8 cellular contexts compared by ENCODE assay signal in genomic region chr17:43846221-43846712, GRCh38. TPM values are rescaled to one million over a fixed set of nuclear protein-coding genes. Genes with fewer than 3 reads are reported as not detected.
A peak's percentile ranks its signal among the peaks of the same experiment; 100 is the strongest.
DNase-seq lines count a peak whose midpoint lies in the region; ATAC-seq, FAIRE-seq and TF ChIP-seq lines count a peak whose summit lies in the region.

No MANE protein-coding gene starts in this region.

- intact Hi-C loops in CD4-positive, alpha-beta T cell (cut with DNase I, micrococcal nuclease) = loop anchor here (5.0 kb wide), 2 partner anchors 149 to 154 kb away; no protein-coding TSS in a partner anchor
- intact Hi-C loops in HCT116 (cut with micrococcal nuclease) = loop anchor here (1.0 to 10.0 kb wide), 3 partner anchors 13 to 151 kb away; partner anchors contain the start of gene MPP3

- peaks cover 18 to 25% of the 10 kb centered on the region in 2 experiments for H3K4me1 ChIP-seq in HCT116 (ENCODE audit: control insufficient read depth in 1 of 2, insufficient read depth in 2 of 2, low read length in 2 of 2)
- H3K4me1 ChIP-seq in H1 (replicated peaks in 1 of 4; ENCODE audit: control insufficient read depth in 3 of 4, insufficient read depth in 4 of 4, low read length in 3 of 4) = peaks cover 0 to 5% (median 1%) of the 10 kb centered on the region in 4 experiments; a peak in 2 of 7 replicates
- H3K4me1 ChIP-seq in mesendoderm (ENCODE audit: control insufficient read depth, low read depth, low read length) = peaks cover 3% of the 10 kb centered on the region

- H4K5ac ChIP-seq in H1 (ENCODE audit: insufficient read length, low read depth, low read length) (no peak overlapping the region), mesendoderm (ENCODE audit: low read length) (no peak overlapping the region)

- no peaks in the 10 kb centered on the region for H3K9me3 ChIP-seq in CD4-positive, alpha-beta T cell (ENCODE audit: control insufficient read depth, low read length)
- H3K9me3 ChIP-seq in HCT116 (ENCODE audit: control insufficient read depth in 1 of 2, insufficient read depth in 1 of 2, low read depth in 1 of 2, low read length in 2 of 2) (no peaks in the 10 kb centered on the region), H1 (ENCODE audit: insufficient read depth in 2 of 2, low read depth in 1 of 2, low read length in 1 of 2) (no peaks in the 10 kb centered on the region)

- POLR2A ChIA-PET in CD4-positive, alpha-beta T cell (lab: Charles Lee) = interaction anchor here (1.4 kb wide), 1 partner anchor 68 kb away, joined by 3 read pairs; the partner anchor contains the start of gene DUSP3
- POLR2A ChIA-PET in HCT116 (lab: Charles Lee) = no interaction called here
- POLR2A ChIA-PET in H1 (lab: Charles Lee; ENCODE audit: partially characterized antibody) = interaction anchor here (0.5 to 1.8 kb wide), 7 partner anchors 14 to 327 kb away, joined by 3 to 6 read pairs (median 3); partner anchors contain the start of gene MPP3

- H3K27ac Mint-ChIP-seq in CD4-positive, alpha-beta T cell = no peak overlapping the region

- H2AK5ac ChIP-seq in H1 (ENCODE audit: low read depth, low read length) (no peak overlapping the region), mesendoderm (ENCODE audit: low read length) (no peak overlapping the region)

- H3K36me3 Mint-ChIP-seq in CD4-positive, alpha-beta T cell (ENCODE audit: low read depth) = no peaks in the 10 kb centered on the region

- H3K4me1 Mint-ChIP-seq in CD4-positive, alpha-beta T cell (ENCODE audit: low read depth) = no peaks in the 10 kb centered on the region

- H2BK12ac ChIP-seq in H1 (ENCODE audit: low read depth, low read length) = no peak overlapping the region

- no peak for TF ChIP-seq EP300 in H1 (IDR thresholded peaks at IDR 0.05; ENCODE audit: borderline replicate concordance in 1 of 2, low read depth in 2 of 2, low read length in 2 of 2)

- peak overlapping the region; percentile 92 for H2AFZ ChIP-seq in HCT116 (ENCODE audit: low read depth, low read length, poor library complexity, severe bottlenecking)
- no peak overlapping the region for H2AFZ ChIP-seq in H1 (ENCODE audit: low read length)

- H3K79me2 ChIP-seq in HCT116 (ENCODE audit: insufficient read depth, low read length) (no peaks in the 10 kb centered on the region), H1 (ENCODE audit: control insufficient read depth in 1 of 2, insufficient read depth in 2 of 2, low read length in 2 of 2) (no peaks in the 10 kb centered on the region), mesendoderm (ENCODE audit: control insufficient read depth, insufficient read depth, low read length) (no peaks in the 10 kb centered on the region)

- TF ChIP-seq POLR2A in HCT116 (IDR thresholded peaks at IDR 0.05; ENCODE audit: borderline replicate concordance, extremely low read depth, insufficient read depth, insufficient read length) (no peak), H1 (IDR thresholded peaks at IDR 0.05; ENCODE audit: control extremely low read depth in 1 of 2, low read depth in 2 of 2, low read length in 2 of 2) (no peak)

- no peaks in the 10 kb centered on the region for H3K9me3 Mint-ChIP-seq in CD4-positive, alpha-beta T cell

- H3K9me2 ChIP-seq in HCT116 (ENCODE audit: insufficient read depth) = no peaks in the 10 kb centered on the region

- no peak overlapping the region for H2BK20ac ChIP-seq in H1 (ENCODE audit: low read length)

- H2BK15ac ChIP-seq in H1 (ENCODE audit: low read length) = no peak overlapping the region
- H2BK15ac ChIP-seq in mesendoderm (replicated peaks; ENCODE audit: low read depth) = no peak overlapping the region

- H3K79me1 ChIP-seq in H1 (ENCODE audit: low read depth, low read length) = no peaks in the 10 kb centered on the region
- no peaks in the 10 kb centered on the region for H3K79me1 ChIP-seq in mesendoderm (ENCODE audit: low read length)

- no TSS peak for BruUV-seq in HCT116 (replicated peaks; lab: Mats Ljungman, UMichigan)

- CTCF ChIA-PET in CD4-positive, alpha-beta T cell (lab: Charles Lee) = interaction anchor here (0.6 to 1.5 kb wide), 19 partner anchors 9 to 929 kb away, joined by 3 to 6 read pairs (median 4); partner anchors contain the start of gene DUSP3
- CTCF ChIA-PET in HCT116 (lab: Charles Lee) = interaction anchor here (0.7 to 2.1 kb wide), 25 partner anchors 9 to 156 kb away, joined by 3 to 15 read pairs (median 5); partner anchors contain the start of genes DUSP3 and MPP3
- CTCF ChIA-PET in H1 (lab: Charles Lee; ENCODE audit: partially characterized antibody) = interaction anchor here (0.6 to 3.2 kb wide), 46 partner anchors 8 to 835 kb away, joined by 3 to 27 read pairs (median 5); partner anchors contain the start of genes CFAP97D1 and MPP3

- no peaks in the 10 kb centered on the region for H3K36me3 ChIP-seq in HCT116 (ENCODE audit: control insufficient read depth in 1 of 2, insufficient read depth in 2 of 2, low read length in 2 of 2)
- no peaks in the 10 kb centered on the region for H3K36me3 ChIP-seq in H1 (ENCODE audit: control insufficient read depth in 2 of 4, insufficient read depth in 4 of 4, low read length in 3 of 4)
- H3K36me3 ChIP-seq in mesendoderm (ENCODE audit: control insufficient read depth, insufficient read depth, low read length) = no peaks in the 10 kb centered on the region

- peak; percentile 59 to 83 (median 70) for DNase-seq in CD4-positive, alpha-beta T cell
- DNase-seq in HCT116 (ENCODE audit: low read depth, low spot score) = peak; percentile 70
- DNase-seq in NCI-H82 treated with DMSO at 0.1 percent for 48 hours (lab: John Stamatoyannopoulos, UW; ENCODE audit: unreplicated experiment) = peak; percentile 66
- peak; percentile 93 for DNase-seq in activated CD8-positive, alpha-beta memory T cell treated with anti-CD3 and anti-CD28 coated beads for 24 hours
- DNase-seq in H1 (ENCODE audit: low read depth in 1 of 2, low spot score in 2 of 2) = peak; percentile 77 to 100
- peak; percentile 86 for DNase-seq in mesendoderm
- peak; percentile 54 to 60 for DNase-seq in stimulated activated CD8-positive, alpha-beta memory T cell treated with anti-CD3 and anti-CD28 coated beads, Interleukin-2, amount 100 ng/mL, for 1 hour (ENCODE audit: low read depth in 2 of 2)

- H3K56ac ChIP-seq in H1 (replicated peaks; ENCODE audit: insufficient read length, low read depth, low read length) (no peak overlapping the region), mesendoderm (ENCODE audit: low read length) (no peak overlapping the region)

- peak; percentile 100 for ATAC-seq in CD4-positive, alpha-beta T cell (ENCODE audit: poor library complexity)
- peak; percentile 93 for ATAC-seq in HCT116
- ATAC-seq in HG02678 (IDR thresholded peaks at IDR 0.05; ENCODE audit: unreplicated experiment) = no peak

- H4K91ac ChIP-seq in H1 (replicated peaks; ENCODE audit: insufficient read length, low read length) = no peak overlapping the region

- H4K20me1 ChIP-seq in HCT116 (ENCODE audit: insufficient read depth) (no peaks in the 10 kb centered on the region), H1 (replicated peaks in 1 of 2; ENCODE audit: control insufficient read depth in 1 of 2, insufficient read depth in 2 of 2, low read length in 2 of 2) (no peaks in the 10 kb centered on the region)

- no peak overlapping the region for H3K27ac ChIP-seq in CD4-positive, alpha-beta T cell (ENCODE audit: low read depth, low read length)
- no peak overlapping the region for H3K27ac ChIP-seq in HCT116 (ENCODE audit: low read depth, low read length)
- no peak overlapping the region for H3K27ac ChIP-seq in H1 (ENCODE audit: low read depth, low read length)
- no peak overlapping the region for H3K27ac ChIP-seq in mesendoderm (ENCODE audit: low read depth, low read length)

- no peaks in the 10 kb centered on the region for H3K23me2 ChIP-seq in H1 (ENCODE audit: low read depth, low read length)

- H2BK5ac ChIP-seq in H1 (ENCODE audit: low read depth, low read length) (no peak overlapping the region), mesendoderm (ENCODE audit: low read length) (no peak overlapping the region)

- H3K9ac ChIP-seq in HCT116 (ENCODE audit: low read length) = no peak overlapping the region
- H3K9ac ChIP-seq in H1 (replicated peaks in 1 of 4; ENCODE audit: extremely low read depth in 1 of 4, low read depth in 3 of 4, low read length in 3 of 4) = no peak overlapping the region
- no peak overlapping the region for H3K9ac ChIP-seq in mesendoderm (ENCODE audit: low read length)

- H3K4me3 Mint-ChIP-seq in CD4-positive, alpha-beta T cell = no peak overlapping the region

- H3K4me3 ChIP-seq in HCT116 (replicated peaks in 1 of 2; ENCODE audit: low read depth in 1 of 2, low read length in 2 of 2) = no peak overlapping the region
- H3K4me3 ChIP-seq in H1 (ENCODE audit: extremely low read depth in 1 of 4, insufficient read depth in 2 of 4, low read depth in 3 of 4, low read length in 4 of 4) = peak overlapping the region in 1 of 4 experiments; percentile 46; a peak in 1 of 8 replicates
- no peak overlapping the region for H3K4me3 ChIP-seq in mesendoderm (ENCODE audit: low read length)

- H3K4ac ChIP-seq in H1 (replicated peaks; ENCODE audit: insufficient read length, low read depth, low read length) (no peak overlapping the region), mesendoderm (ENCODE audit: low read depth, low read length) (no peak overlapping the region)

- no peak overlapping the region for H3K18ac ChIP-seq in H1 (ENCODE audit: extremely low read depth, low read length)
- H3K18ac ChIP-seq in mesendoderm (ENCODE audit: low read length) = no peak overlapping the region

- 12% methylated on average over 13 of the region's 13 CpGs; no CpG with 5 or more reads in 1 of the 2 experiments for WGBS in H1 (ENCODE audit: extremely low coverage in 1 of 2, insufficient coverage in 1 of 2, insufficient read length in 1 of 2, insufficient replicate concordance in 2 of 2, low coverage in 1 of 2, low lambda C conversion rate in 2 of 2, missing lambda C conversion rate in 1 of 2), 2 experiments
- no CpG with 5 or more reads among the region's 13 CpGs for WGBS in mesendoderm (ENCODE audit: extremely low coverage, insufficient coverage, low lambda C conversion rate)

- peaks cover 40% of the 10 kb centered on the region for H3K27me3 Mint-ChIP-seq in CD4-positive, alpha-beta T cell

- no peak overlapping the region for H2BK120ac ChIP-seq in H1 (replicated peaks; ENCODE audit: low read depth, low read length)
- H2BK120ac ChIP-seq in mesendoderm (ENCODE audit: low read depth, low read length) = no peak overlapping the region

- FAIRE-seq in H1 (lab: Jason Lieb, UNC) = peak; percentile 45

- H3K14ac ChIP-seq in H1 (ENCODE audit: insufficient read length) = no peak overlapping the region

- TF ChIP-seq CTCF in CD4-positive, alpha-beta T cell (IDR thresholded peaks at IDR 0.05) = peak; percentile 92
- peak; percentile 90 to 100 (median 96) for TF ChIP-seq CTCF in HCT116 (IDR thresholded peaks at IDR 0.05 in 2 of 3, conservative IDR thresholded peaks at IDR 0.05 in 1 of 3; ENCODE audit: borderline replicate concordance in 1 of 3, insufficient read depth in 1 of 3, low read depth in 2 of 3, low read length in 2 of 3)
- peak; percentile 97 to 98 (median 97) for TF ChIP-seq CTCF in H1 (IDR thresholded peaks at IDR 0.05; ENCODE audit: control extremely low read depth in 1 of 3, insufficient read depth in 1 of 3, low read depth in 1 of 3, low read length in 3 of 3)

- no peak overlapping the region for H3K23ac ChIP-seq in H1 (ENCODE audit: insufficient read length)
- no peak overlapping the region for H3K23ac ChIP-seq in mesendoderm (ENCODE audit: low read length)

- no peak overlapping the region for H4K8ac ChIP-seq in H1 (ENCODE audit: extremely low read depth, insufficient read depth, low read length)
- no peak overlapping the region for H4K8ac ChIP-seq in mesendoderm (ENCODE audit: low read depth, low read length)

- peaks cover 3% of the 10 kb centered on the region for H3K27me3 ChIP-seq in CD4-positive, alpha-beta T cell (ENCODE audit: control insufficient read depth, insufficient read depth, low read length)
- H3K27me3 ChIP-seq in HCT116 (ENCODE audit: insufficient read depth, low read length) (no peaks in the 10 kb centered on the region), H1 (replicated peaks in 1 of 4; ENCODE audit: control insufficient read depth in 3 of 4, extremely low read depth in 1 of 4, insufficient read depth in 3 of 4, low read length in 3 of 4) (peaks cover 0 to 3% (median 0%) of the 10 kb centered on the region in 4 experiments; a peak in 2 of 7 replicates), mesendoderm (ENCODE audit: insufficient read depth, low read length, poor library complexity) (no peaks in the 10 kb centered on the region)

- H3K4me2 ChIP-seq in HCT116 (ENCODE audit: low read length) = peak overlapping the region; percentile 23; the same call in 1 of the 2 replicates
- H3K4me2 ChIP-seq in H1 (ENCODE audit: insufficient read depth in 1 of 2, low read depth in 2 of 2, low read length in 2 of 2) = peak overlapping the region in 1 of 2 experiments; percentile 72; a peak in 1 of 4 replicates
- H3K4me2 ChIP-seq in mesendoderm (ENCODE audit: low read length) = no peak overlapping the region

- TF ChIP-seq RAD21 in HCT116 (IDR thresholded peaks at IDR 0.05; ENCODE audit: low read depth) = peak; percentile 91
- TF ChIP-seq RAD21 in H1 (IDR thresholded peaks at IDR 0.05 in 1 of 2, conservative IDR thresholded peaks at IDR 0.05 in 1 of 2; ENCODE audit: low read depth in 2 of 2, low read length in 2 of 2) = peak; percentile 80 to 92

- RAD21 ChIA-PET in HCT116 (lab: Charles Lee; ENCODE audit: low non-redundant PET in 1 of 2, low total read pairs in 2 of 2, uncharacterized antibody in 2 of 2, unreplicated experiment in 2 of 2) = interaction anchor here (0.5 to 0.6 kb wide), 2 partner anchors 84 to 199 kb away, joined by 3 read pairs; no protein-coding TSS in a partner anchor

RNA-seq across cellular contexts. Expression of gene CD300LG, which starts 0.7 kb away (rescaled TPM):
- not detected for total RNA-seq in CD4-positive, alpha-beta T cell
- total RNA-seq in HCT116 (2021; ENCODE audit: unreplicated experiment) = not detected
- polyA plus RNA-seq in HCT116 (2012) = not detected in 2 replicates
- not detected in 2 replicates for total RNA-seq in H1 (2021; fragmentation: NEBNext Ultra II Directional; extraction: Animal tissue kit (Norgen Biotek cat#: 25700))
- polyA plus RNA-seq in H1 (2011; rRNA removed) = 0.06 and 0.14 TPM in 2 replicates
- polyA plus RNA-seq in H1 (2011; cell fraction: cytosol; rRNA removed) = 0.13 TPM
- not detected for polyA plus RNA-seq in H1 (2011; cell fraction: nucleus; rRNA removed)
- polyA plus RNA-seq in H1 (2012, experiment 1 of 2) = 0.11 TPM in 1 of 4 replicates, not detected in the others
- not detected for polyA plus RNA-seq in H1 (2012, experiment 2 of 2)
- 0.02 TPM for polyA plus RNA-seq in H1 (2013, experiment 1 of 2)
- polyA plus RNA-seq in H1 (2013, experiment 2 of 2) = 0.02 TPM
- 0.17 TPM in 1 of 2 replicates, not detected in the other for polyA minus RNA-seq in H1 (2011; rRNA and poly(A)+ RNA removed)
- not detected for polyA minus RNA-seq in H1 (2011; cell fraction: cytosol; rRNA and poly(A)+ RNA removed)
- polyA minus RNA-seq in H1 (2011; cell fraction: nucleus; rRNA and poly(A)+ RNA removed) = not detected
- not detected for polyA plus RNA-seq in mesendoderm (2013, experiment 1 of 2)
- polyA plus RNA-seq in mesendoderm (2013, experiment 2 of 2) = not detected

RNA-seq across cellular contexts. Expression of gene MPP3, which starts 13.3 kb away (rescaled TPM):
- under 1 TPM in 1 of 2 experiments, not detected in 1; 0.14 TPM for total RNA-seq in CD4-positive, alpha-beta T cell
- total RNA-seq in HCT116 (2021; ENCODE audit: unreplicated experiment) = 19.5 TPM
- polyA plus RNA-seq in HCT116 (2012) = 11.0 and 12.3 TPM in 2 replicates
- 5.5 and 6.1 TPM in 2 replicates for total RNA-seq in H1 (2021; fragmentation: NEBNext Ultra II Directional; extraction: Animal tissue kit (Norgen Biotek cat#: 25700))
- 3.1 and 3.8 TPM in 2 replicates for polyA plus RNA-seq in H1 (2011; rRNA removed)
- 6.2 TPM for polyA plus RNA-seq in H1 (2011; cell fraction: cytosol; rRNA removed)
- polyA plus RNA-seq in H1 (2011; cell fraction: nucleus; rRNA removed) = 21.1 TPM
- 6.1 to 7.7 TPM (median 7.3 TPM) in 4 replicates for polyA plus RNA-seq in H1 (2012, experiment 1 of 2)
- polyA plus RNA-seq in H1 (2012, experiment 2 of 2) = 1.8 TPM
- polyA plus RNA-seq in H1 (2013, experiment 1 of 2) = 5.1 TPM
- 5.1 TPM for polyA plus RNA-seq in H1 (2013, experiment 2 of 2)
- polyA minus RNA-seq in H1 (2011; rRNA and poly(A)+ RNA removed) = 5.6 and 6.1 TPM in 2 replicates
- 5.9 TPM for polyA minus RNA-seq in H1 (2011; cell fraction: cytosol; rRNA and poly(A)+ RNA removed)
- 9.3 TPM for polyA minus RNA-seq in H1 (2011; cell fraction: nucleus; rRNA and poly(A)+ RNA removed)
- 2.2 TPM for polyA plus RNA-seq in mesendoderm (2013, experiment 1 of 2)
- 2.9 TPM for polyA plus RNA-seq in mesendoderm (2013, experiment 2 of 2)
